8 cellular contexts compared by ENCODE assay signal in genomic region chr17:57256708-57257112, GRCh38. TPM values are rescaled to one million over a fixed set of nuclear protein-coding genes. Genes with fewer than 3 reads are reported as not detected.
A peak's percentile ranks its signal among the peaks of the same experiment; 100 is the strongest.
DNase-seq lines count a peak whose midpoint lies in the region; ATAC-seq lines count a peak whose summit lies in the region.

No MANE protein-coding gene starts in this region.

- peaks cover 41% of the 10 kb centered on the region for H3K4me1 ChIP-seq in iPS-18a (ENCODE audit: control insufficient read depth, low read depth, low read length)

- H3K27me3 ChIP-seq in iPS-18a (ENCODE audit: control insufficient read depth, insufficient read depth, low read length) = peaks cover 16% of the 10 kb centered on the region

- DNase-seq in Daoy (ENCODE audit: low read depth) (peak; percentile 25), RPMI8226 (peak; percentile 50), astrocyte of the hippocampus (ENCODE audit: low read depth, low spot score) (peak; percentile 55), cortex of kidney (lab: John Stamatoyannopoulos, UW) (no peak), NCI-H446 treated with DMSO at 0.1 percent for 48 hours (lab: John Stamatoyannopoulos, UW) (no peak)
- DNase-seq in stimulated activated CD4-positive, alpha-beta T cell treated with anti-CD3 and anti-CD28 coated beads, Interleukin-12 subunit alpha, Interleukin-12 subunit beta, amount 100 ng/mL, for 4 hours = peak; percentile 42

- H3K9ac ChIP-seq in iPS-18a (ENCODE audit: low read length) = peak overlapping the region; percentile 85

- H3K4me3 ChIP-seq in iPS-18a (ENCODE audit: low read length) = peak overlapping the region; percentile 89

- peaks cover 7% of the 10 kb centered on the region for H3K36me3 ChIP-seq in iPS-18a (ENCODE audit: control insufficient read depth, low read depth, low read length)

- H3K9me3 ChIP-seq in iPS-18a (ENCODE audit: control insufficient read depth, low read depth, low read length) = no peaks in the 10 kb centered on the region

- peak; percentile 30 for ATAC-seq in HG02571 (IDR thresholded peaks at IDR 0.05; ENCODE audit: unreplicated experiment)

- peak overlapping the region; percentile 54 for H3K27ac ChIP-seq in iPS-18a (ENCODE audit: low read length)

RNA-seq across cellular contexts. Expression of gene MSI2, which starts 0.4 kb away (rescaled TPM):
- 13.8 and 18.8 TPM in 2 replicates for total RNA-seq in Daoy (2014; rRNA removed; shearing (Covaris generic))

Comparison
In these comparisons a context has a peak if more than half of its experiments do, and no peak if none do; other contexts are left out.
1. DNase-seq: peak in Daoy (single experiment), RPMI8226 (single experiment), astrocyte of the hippocampus (single experiment) and stimulated activated CD4-positive, alpha-beta T cell treated with anti-CD3 and anti-CD28 coated beads, Interleukin-12 subunit alpha, Interleukin-12 subunit beta, amount 100 ng/mL, for 4 hours (single experiment); none in cortex of kidney (single experiment) and NCI-H446 treated with DMSO at 0.1 percent for 48 hours (single experiment).